ENCODE assay signal across 8 cellular contexts in the genomic region with DNA sequence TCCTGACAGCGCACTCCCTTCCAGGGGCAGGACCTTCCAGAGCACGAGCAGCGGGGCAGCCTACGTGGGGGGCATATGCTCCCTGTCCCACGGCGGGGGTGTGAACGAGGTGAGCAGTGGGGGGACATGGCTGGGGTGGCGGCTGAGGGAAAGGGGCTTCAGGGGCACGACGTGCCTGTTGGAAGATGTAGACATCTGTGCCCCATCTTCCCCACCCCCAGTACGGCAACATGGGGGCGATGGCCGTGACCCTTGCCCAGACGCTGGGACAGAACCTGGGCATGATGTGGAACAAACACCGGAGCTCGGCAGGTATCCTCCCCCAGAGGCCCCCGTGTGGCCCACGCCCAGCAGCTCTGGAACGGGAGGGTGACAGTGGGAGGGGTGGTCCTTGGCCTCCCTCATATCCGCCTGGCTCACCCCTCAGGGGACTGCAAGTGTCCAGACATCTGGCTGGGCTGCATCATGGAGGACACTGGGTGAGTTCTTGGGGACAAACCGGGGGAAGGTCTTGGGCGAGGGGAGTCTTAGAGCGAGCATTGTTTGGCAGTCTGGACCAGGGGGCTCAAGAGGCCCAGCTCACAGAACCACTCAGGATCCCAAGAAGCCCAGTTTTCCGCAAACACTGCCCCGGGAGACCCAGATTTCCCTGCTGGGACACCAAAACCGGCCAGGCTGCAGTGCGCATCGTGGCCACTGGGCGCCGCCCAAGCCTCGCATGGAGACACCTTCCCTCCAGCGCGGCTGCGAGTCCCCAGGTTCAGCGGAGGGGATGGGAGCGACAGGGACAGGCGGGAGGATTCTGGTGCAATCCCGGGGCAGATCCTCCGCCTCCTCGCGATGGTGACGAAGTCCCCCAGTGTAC. TPM values are rescaled to one million over a fixed set of nuclear protein-coding genes. Genes with fewer than 3 reads are reported as not detected.
A peak's percentile ranks its signal among the peaks of the same experiment; 100 is the strongest.
DNase-seq lines count a peak whose midpoint lies in the region; ATAC-seq, FAIRE-seq and TF ChIP-seq lines count a peak whose summit lies in the region.

No MANE protein-coding gene starts in this region.

- no peaks in the 10 kb centered on the region for H3K36me3 Mint-ChIP-seq in activated CD4-positive, alpha-beta T cell treated with anti-CD3 and anti-CD28 coated beads, Interleukin-2, amount 10 ng/mL, durations not matched to agents 24 days and 14 days (ENCODE audit: low read depth)

- H3K9me3 Mint-ChIP-seq in activated CD4-positive, alpha-beta T cell treated with anti-CD3 and anti-CD28 coated beads, Interleukin-2, amount 10 ng/mL, durations not matched to agents 24 days and 14 days = no peaks in the 10 kb centered on the region

- peak overlapping the region; percentile 55 to 75 (median 56) for H3K4me3 ChIP-seq in HepG2 (replicated peaks in 1 of 3; ENCODE audit: insufficient read depth in 1 of 3, low read depth in 2 of 3, low read length in 3 of 3)

- POLR2A ChIA-PET in HepG2 (lab: Yijun Ruan, JAX) = no interaction called here

- TF ChIP-seq RAD21 in HepG2 (CRISPR knock-in tag; IDR thresholded peaks at IDR 0.05) = peak; percentile 98

- H3K9ac ChIP-seq in HepG2 (ENCODE audit: insufficient read depth, low read depth, low read length) = peak overlapping the region; percentile 37; the same call in 1 of the 2 replicates

- H3K79me2 ChIP-seq in HepG2 (ENCODE audit: insufficient read depth, low read length) = no peaks in the 10 kb centered on the region

- intact Hi-C loops in activated CD4-positive, alpha-beta T cell treated with anti-CD3 and anti-CD28 coated beads, Interleukin-2, amount 10 ng/mL, durations not matched to agents 24 days and 14 days (cut with micrococcal nuclease) = loop anchor here (1.0 to 10.0 kb wide), 4 partner anchors 55 to 248 kb away; no protein-coding TSS in a partner anchor
- intact Hi-C loops in HepG2 (cut with micrococcal nuclease; ENCODE audit: unreplicated experiment) = loop anchor here (1.0 to 5.0 kb wide), 2 partner anchors 91 to 248 kb away; no protein-coding TSS in a partner anchor

- TF ChIP-seq EP300 in HepG2 (IDR thresholded peaks at IDR 0.05; ENCODE audit: low read depth in 2 of 2, low read length in 2 of 2) (no peak), HepG2 (CRISPR knock-in tag; IDR thresholded peaks at IDR 0.05; ENCODE audit: borderline replicate concordance) (no peak)

- H3K27ac ChIP-seq in HepG2 (ENCODE audit: extremely low read length, insufficient read depth, low read length) = peak overlapping the region; percentile 28

- DNase-seq in ELF-1 (ENCODE audit: low read depth, low spot score) = peak; percentile 92
- peak; percentile 52 for DNase-seq in NCI-H524 treated with DMSO at 0.1 percent for 48 hours (lab: John Stamatoyannopoulos, UW)
- peak; percentile 97 for DNase-seq in activated CD4-positive, alpha-beta T cell treated with anti-CD3 and anti-CD28 coated beads, Interleukin-2, amount 10 ng/mL, durations not matched to agents 24 days and 14 days
- DNase-seq in dedifferentiated amniotic fluid mesenchymal stem cell (ENCODE audit: extremely low spot score) = peak; percentile 70
- DNase-seq in HepG2 (ENCODE audit: low spot score) = peak; percentile 83
- peak; percentile 75 for DNase-seq in stimulated activated CD4-positive, alpha-beta T cell treated with anti-CD3 and anti-CD28 coated beads, Interleukin-2, amount 100 ng/mL, for 4 hours (ENCODE audit: low read depth)

- in situ Hi-C loops in HepG2 (cut with HindIII; ENCODE audit: extremely low pct_ligation_motif_present, low pct_unique_long_range_greater_than_20kb) = loop anchor here (5.0 to 25.0 kb wide), 2 partner anchors 93 to 238 kb away; no protein-coding TSS in a partner anchor

- H2AFZ ChIP-seq in HepG2 (ENCODE audit: low read length) = peak overlapping the region; percentile 55

- FAIRE-seq in HepG2 (lab: Jason Lieb, UNC) = peak; percentile 86

- peak overlapping the region; percentile 88 for H3K4me3 Mint-ChIP-seq in activated CD4-positive, alpha-beta T cell treated with anti-CD3 and anti-CD28 coated beads, Interleukin-2, amount 10 ng/mL, durations not matched to agents 24 days and 14 days

- peaks cover 10 to 45% of the 10 kb centered on the region in 2 experiments; a peak in 4 of 5 replicates for H3K27me3 ChIP-seq in HepG2 (ENCODE audit: control insufficient read depth in 1 of 2, insufficient read depth in 2 of 2, low read length in 2 of 2)

- TF ChIP-seq POLR2A in HepG2 (IDR thresholded peaks at IDR 0.05; ENCODE audit: insufficient read depth in 1 of 2, low read depth in 2 of 2, low read length in 2 of 2) = no peak

- no peaks in the 10 kb centered on the region for H3K9me3 ChIP-seq in HepG2 (ENCODE audit: low read length)

- H3K4me2 ChIP-seq in HepG2 (ENCODE audit: low read depth, low read length) = peak overlapping the region; percentile 97

- no peaks in the 10 kb centered on the region for H4K20me1 ChIP-seq in HepG2 (ENCODE audit: insufficient read depth, low read length)

- peaks cover 8% of the 10 kb centered on the region for H3K27me3 Mint-ChIP-seq in activated CD4-positive, alpha-beta T cell treated with anti-CD3 and anti-CD28 coated beads, Interleukin-2, amount 10 ng/mL, durations not matched to agents 24 days and 14 days

- peak; percentile 99 for TF ChIP-seq CTCF in HepG2 (CRISPR knock-in tag; IDR thresholded peaks at IDR 0.05)

- peak overlapping the region; percentile 81 for H3K27ac Mint-ChIP-seq in activated CD4-positive, alpha-beta T cell treated with anti-CD3 and anti-CD28 coated beads, Interleukin-2, amount 10 ng/mL, durations not matched to agents 24 days and 14 days

- CTCF ChIA-PET in HepG2 (lab: Yijun Ruan, JAX; ENCODE audit: low intra/inter-chr PET ratio, low total read pairs) = interaction anchor here (0.6 to 3.1 kb wide), 5 partner anchors 90 to 418 kb away, joined by 3 to 66 read pairs (median 4); no protein-coding TSS in a partner anchor

- H3K4me1 ChIP-seq in HepG2 (ENCODE audit: insufficient read depth, low read length) = peaks cover 43% of the 10 kb centered on the region

- peaks cover 12% of the 10 kb centered on the region for H3K4me1 Mint-ChIP-seq in activated CD4-positive, alpha-beta T cell treated with anti-CD3 and anti-CD28 coated beads, Interleukin-2, amount 10 ng/mL, durations not matched to agents 24 days and 14 days

- WGBS in HepG2 (ENCODE audit: low lambda C conversion rate) = 25% methylated on average over 8 of the region's 42 CpGs

- peak; percentile 41 for ATAC-seq in HG03432 (IDR thresholded peaks at IDR 0.05; ENCODE audit: unreplicated experiment)
- ATAC-seq in HepG2 = peak; percentile 71
- no peak for ATAC-seq in HG02885 (IDR thresholded peaks at IDR 0.05; ENCODE audit: poor library complexity, unreplicated experiment)

- no TSS peak for BruUV-seq in HepG2 (replicated peaks; lab: Mats Ljungman, UMichigan)

- no peaks in the 10 kb centered on the region for H3K36me3 ChIP-seq in HepG2 (replicated peaks in 1 of 2; ENCODE audit: control insufficient read depth in 1 of 2, insufficient read depth in 2 of 2, low read length in 2 of 2)

RNA-seq across cellular contexts. Expression of gene ADAM11, which starts 15.7 kb away (rescaled TPM):
- total RNA-seq in activated CD4-positive, alpha-beta T cell treated with anti-CD3 and anti-CD28 coated beads, Interleukin-2, amount 10 ng/mL, durations not matched to agents 24 days and 14 days = 0.12 TPM in 2 replicates
- total RNA-seq in HepG2 (2016; rRNA removed; fragmentation: Illumina TruSeq; extraction: Trizol) = 0.44 and 0.91 TPM in 2 replicates
- 0.18 and 0.40 TPM in 2 replicates for total RNA-seq in HepG2 (2016; cell fraction: cytosol; rRNA removed; fragmentation: Illumina TruSeq; extraction: Trizol; ENCODE audit: low read depth)
- 0.40 and 0.76 TPM in 2 replicates for total RNA-seq in HepG2 (2016; cell fraction: insoluble cytoplasmic fraction; rRNA removed; fragmentation: Illumina TruSeq; extraction: Trizol)
- total RNA-seq in HepG2 (2016; cell fraction: membrane; rRNA removed; fragmentation: Illumina TruSeq; extraction: Trizol) = 0.59 TPM in 2 replicates
- 1.4 and 1.8 TPM in 2 replicates for total RNA-seq in HepG2 (2016; cell fraction: nucleus; rRNA removed; fragmentation: Illumina TruSeq; extraction: Trizol)
- polyA plus RNA-seq in HepG2 (2011; rRNA removed) = 0.33 and 0.38 TPM in 2 replicates
- polyA plus RNA-seq in HepG2 (2011; cell fraction: cytosol; rRNA removed) = 0.09 and 0.34 TPM in 2 replicates
- 2.0 and 2.2 TPM in 2 replicates for polyA plus RNA-seq in HepG2 (2011; cell fraction: nucleus; rRNA removed)
- 0.19 and 0.40 TPM in 2 replicates for polyA plus RNA-seq in HepG2 (2012)
- 0.17 and 0.23 TPM in 2 replicates for polyA plus RNA-seq in HepG2 (2016; cell fraction: cytosol; fragmentation: Illumina TruSeq; extraction: Trizol; ENCODE audit: low read depth)
- polyA plus RNA-seq in HepG2 (2016; cell fraction: insoluble cytoplasmic fraction; fragmentation: Illumina TruSeq; extraction: Trizol; ENCODE audit: low read depth) = 0.50 and 0.58 TPM in 2 replicates
- 0.31 and 0.34 TPM in 2 replicates for polyA plus RNA-seq in HepG2 (2016; cell fraction: membrane; fragmentation: Illumina TruSeq; extraction: Trizol; ENCODE audit: low read depth)
- polyA plus RNA-seq in HepG2 (2016; cell fraction: nucleus; fragmentation: Illumina TruSeq; extraction: Trizol; ENCODE audit: insufficient read depth, low read depth) = 2.2 and 3.0 TPM in 2 replicates
- 2.1 and 2.5 TPM in 2 replicates for polyA minus RNA-seq in HepG2 (2011; rRNA and poly(A)+ RNA removed; ENCODE audit: low replicate concordance)
- polyA minus RNA-seq in HepG2 (2011; cell fraction: cytosol; rRNA and poly(A)+ RNA removed) = 0.18 and 0.69 TPM in 2 replicates
- polyA minus RNA-seq in HepG2 (2011; cell fraction: nucleus; rRNA and poly(A)+ RNA removed) = 0.87 and 0.90 TPM in 2 replicates

RNA-seq across cellular contexts. Expression of gene GJC1, which starts 55.6 kb away (rescaled TPM):
- total RNA-seq in activated CD4-positive, alpha-beta T cell treated with anti-CD3 and anti-CD28 coated beads, Interleukin-2, amount 10 ng/mL, durations not matched to agents 24 days and 14 days = 6.1 and 7.5 TPM in 2 replicates
- 1.7 and 2.0 TPM in 2 replicates for total RNA-seq in HepG2 (2016; rRNA removed; fragmentation: Illumina TruSeq; extraction: Trizol)
- 0.35 and 0.40 TPM in 2 replicates for total RNA-seq in HepG2 (2016; cell fraction: cytosol; rRNA removed; fragmentation: Illumina TruSeq; extraction: Trizol; ENCODE audit: low read depth)
- 1.9 and 2.5 TPM in 2 replicates for total RNA-seq in HepG2 (2016; cell fraction: insoluble cytoplasmic fraction; rRNA removed; fragmentation: Illumina TruSeq; extraction: Trizol)
- total RNA-seq in HepG2 (2016; cell fraction: membrane; rRNA removed; fragmentation: Illumina TruSeq; extraction: Trizol) = 0.83 and 1.2 TPM in 2 replicates
- 1.6 and 2.1 TPM in 2 replicates for total RNA-seq in HepG2 (2016; cell fraction: nucleus; rRNA removed; fragmentation: Illumina TruSeq; extraction: Trizol)
- 1.2 and 1.7 TPM in 2 replicates for polyA plus RNA-seq in HepG2 (2011; rRNA removed)
- polyA plus RNA-seq in HepG2 (2011; cell fraction: cytosol; rRNA removed) = 1.0 and 1.6 TPM in 2 replicates
- polyA plus RNA-seq in HepG2 (2011; cell fraction: nucleus; rRNA removed) = 0.81 and 1.1 TPM in 2 replicates
- 2.4 and 2.6 TPM in 2 replicates for polyA plus RNA-seq in HepG2 (2012)
- polyA plus RNA-seq in HepG2 (2016; cell fraction: cytosol; fragmentation: Illumina TruSeq; extraction: Trizol; ENCODE audit: low read depth) = 0.18 and 0.34 TPM in 2 replicates
- polyA plus RNA-seq in HepG2 (2016; cell fraction: insoluble cytoplasmic fraction; fragmentation: Illumina TruSeq; extraction: Trizol; ENCODE audit: low read depth) = 1.9 and 2.0 TPM in 2 replicates
- polyA plus RNA-seq in HepG2 (2016; cell fraction: membrane; fragmentation: Illumina TruSeq; extraction: Trizol; ENCODE audit: low read depth) = 0.55 TPM in 2 replicates
- 2.2 and 3.5 TPM in 2 replicates for polyA plus RNA-seq in HepG2 (2016; cell fraction: nucleus; fragmentation: Illumina TruSeq; extraction: Trizol; ENCODE audit: insufficient read depth, low read depth)
- polyA minus RNA-seq in HepG2 (2011; rRNA and poly(A)+ RNA removed; ENCODE audit: low replicate concordance) = 2.4 and 13.8 TPM in 2 replicates
- 1.7 and 2.3 TPM in 2 replicates for polyA minus RNA-seq in HepG2 (2011; cell fraction: cytosol; rRNA and poly(A)+ RNA removed)
- 1.1 and 1.3 TPM in 2 replicates for polyA minus RNA-seq in HepG2 (2011; cell fraction: nucleus; rRNA and poly(A)+ RNA removed)
